ENCODE assay signal across 26 cellular contexts in the genomic region with DNA sequence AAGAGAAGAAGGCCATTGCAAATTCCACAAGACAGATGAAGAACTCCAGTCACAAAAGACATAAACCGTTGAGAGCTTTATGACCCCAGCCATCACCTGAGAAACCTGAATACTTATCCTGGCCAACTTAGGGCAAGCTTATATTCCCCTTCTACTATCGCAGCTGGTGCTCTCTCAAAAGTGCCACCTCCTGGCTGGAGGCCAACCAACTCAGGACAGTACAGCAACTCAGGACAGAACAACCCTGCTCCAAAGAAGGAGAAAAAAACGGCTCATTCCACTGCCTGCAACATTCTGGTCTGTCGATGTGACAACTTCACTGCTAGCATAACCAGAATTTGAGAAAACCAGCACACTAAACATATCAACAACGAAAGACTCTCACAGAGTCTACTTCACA. TPM values are rescaled to one million over a fixed set of nuclear protein-coding genes. Genes with fewer than 3 reads are reported as not detected.
DNase-seq lines count a peak whose midpoint lies in the region; TF ChIP-seq lines count a peak whose summit lies in the region.
"Had no signal": no experiment of that assay in that cellular context is flagged by ENCODE, and none has a peak within 500 bp of the region (broad histone marks: within the 10 kb centered on the region; RNA-seq: fewer than 3 reads in every experiment).

No MANE protein-coding gene starts in this region.

- H3K4me1 ChIP-seq in left ventricle myocardium inferior (no peaks in the 10 kb centered on the region), right atrium auricular region (no peaks in the 10 kb centered on the region)
- H3K4me1 ChIP-seq: A549; BLaER1 treated with 17β-estradiol and CSF1 and Interleukin-3, amounts not matched to agents 10 nM and 100 nM; HAP-1 had no signal

- TF ChIP-seq CTCF in left ventricle myocardium inferior (IDR thresholded peaks at IDR 0.05; ENCODE audit: borderline replicate concordance) (no peak), right atrium auricular region (IDR thresholded peaks at IDR 0.05) (no peak)

- intact Hi-C loops in left ventricle myocardium inferior (cut with micrococcal nuclease): no loop called here

- H3K4me3 ChIP-seq in left ventricle myocardium inferior: no peak overlapping the region
- no peak overlapping the region for H3K4me3 ChIP-seq in right atrium auricular region
- H3K4me3 ChIP-seq: A549; BLaER1 treated with 17β-estradiol and CSF1 and Interleukin-3, amounts not matched to agents 10 nM and 100 nM; HAP-1 had no signal

- H3K27ac ChIP-seq in left ventricle myocardium inferior (replicated peaks) (no peak overlapping the region), right atrium auricular region (no peak overlapping the region)
- H3K27ac ChIP-seq: A549; BLaER1 treated with 17β-estradiol and CSF1 and Interleukin-3, amounts not matched to agents 10 nM and 100 nM; KMS-11 had no signal

- H3K27me3 ChIP-seq in left ventricle myocardium inferior (ENCODE audit: low read depth) (peaks cover 24% of the 10 kb centered on the region), right atrium auricular region (no peaks in the 10 kb centered on the region)
- H3K27me3 ChIP-seq: BLaER1 treated with 17β-estradiol and CSF1 and Interleukin-3, amounts not matched to agents 10 nM and 100 nM had no signal

- no peaks in the 10 kb centered on the region for H3K9me3 ChIP-seq in left ventricle myocardium inferior (replicated peaks)
- H3K9me3 ChIP-seq in right atrium auricular region: no peaks in the 10 kb centered on the region
- H3K9me3 ChIP-seq: A549; BLaER1 treated with 17β-estradiol and CSF1 and Interleukin-3, amounts not matched to agents 10 nM and 100 nM; HAP-1 had no signal

- DNase-seq in left ventricle myocardium inferior (peak; percentile 33), right atrium auricular region (ENCODE audit: low spot score) (no peak), RPMI8226 (peak; percentile 62), left kidney (ENCODE audit: low read depth, low spot score) (peak; percentile 9), T1000 (lab: John Stamatoyannopoulos, UW) (no peak), NOMO-1 treated with DMSO at 0.1 percent for 48 hours (lab: John Stamatoyannopoulos, UW; ENCODE audit: unreplicated experiment) (no peak), COLO829 (ENCODE audit: low spot score) (no peak)
- DNase-seq: AML-193; CD4-positive, alpha-beta T cell; DMS79 treated with DMSO at 0.1 percent for 48 hours; GF-D8; GOT3; IMR-90; NCI-H1048; NCI-H1417; NCI-H1694; NCI-H2107; NCI-H2227 treated with DMSO at 0.1 percent for 48 hours; NCI-H69; T-cell had no signal

- no peaks in the 10 kb centered on the region for H3K36me3 ChIP-seq in left ventricle myocardium inferior
- H3K36me3 ChIP-seq in right atrium auricular region: no peaks in the 10 kb centered on the region
- H3K36me3 ChIP-seq: BLaER1 treated with 17β-estradiol and CSF1 and Interleukin-3, amounts not matched to agents 10 nM and 100 nM; HAP-1 had no signal

RNA-seq across cellular contexts. Expression of gene KRT6B, which starts 9.7 kb away (rescaled TPM):
- total RNA-seq in left ventricle myocardium inferior (not detected), right atrium auricular region (not detected)
- total RNA-seq: CD4-positive, alpha-beta T cell; IMR-90; NCI-H460; SK-MEL-5; T-cell had no signal

RNA-seq across cellular contexts. Expression of gene KRT6C, which starts 11.9 kb away (rescaled TPM):
- not detected for total RNA-seq in left ventricle myocardium inferior
- not detected for total RNA-seq in right atrium auricular region
- total RNA-seq: CD4-positive, alpha-beta T cell; IMR-90; NCI-H460; SK-MEL-5; T-cell had no signal

RNA-seq across cellular contexts. Expression of gene KRT75, which starts 27.5 kb away (rescaled TPM):
- total RNA-seq in left ventricle myocardium inferior (not detected), right atrium auricular region (not detected)
- total RNA-seq: CD4-positive, alpha-beta T cell; IMR-90; NCI-H460; SK-MEL-5; T-cell had no signal

RNA-seq across cellular contexts. Expression of gene KRT6A, which starts 31.4 kb away (rescaled TPM):
- total RNA-seq in left ventricle myocardium inferior: not detected
- total RNA-seq in right atrium auricular region: 1 to 10 TPM in 1 of 2 donors, under 1 TPM in 1; 0.48 to 7.4 TPM
- total RNA-seq: CD4-positive, alpha-beta T cell; IMR-90; NCI-H460; SK-MEL-5; T-cell had no signal

RNA-seq across cellular contexts. Expression of gene KRT82, which starts 55.6 kb away (rescaled TPM):
- not detected for total RNA-seq in left ventricle myocardium inferior
- total RNA-seq in right atrium auricular region: not detected
- total RNA-seq: CD4-positive, alpha-beta T cell; IMR-90; NCI-H460; SK-MEL-5; T-cell had no signal

Comparison
In these comparisons a context has a peak if more than half of its experiments do, and no peak if none do; other contexts are left out.
1. DNase-seq: peak in left ventricle myocardium inferior (single experiment), RPMI8226 (single experiment) and left kidney (single experiment); none in right atrium auricular region (single experiment), T1000 (single experiment), NOMO-1 treated with DMSO at 0.1 percent for 48 hours (single experiment) and COLO829 (single experiment).